ENCODE assay signal across 10 cellular contexts in the genomic region with DNA sequence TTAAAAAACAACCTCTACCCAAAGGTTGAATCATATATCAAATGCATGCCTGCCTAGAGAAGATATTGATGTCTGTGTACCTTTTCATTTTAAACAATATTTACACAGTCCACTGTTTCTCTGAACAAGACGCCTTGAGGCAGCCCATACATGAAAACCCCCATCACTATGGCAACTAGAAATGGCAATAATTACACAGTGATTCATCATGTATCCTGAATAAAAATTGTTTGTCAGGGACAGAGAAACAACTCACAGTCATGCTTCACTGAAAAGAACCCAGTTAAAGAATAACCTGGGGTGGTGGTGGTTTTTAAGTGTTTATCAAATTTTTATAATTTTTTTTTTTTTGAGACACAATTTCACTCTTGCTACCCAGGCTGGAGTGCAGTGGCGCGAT. TPM values are rescaled to one million over a fixed set of nuclear protein-coding genes. Genes with fewer than 3 reads are reported as not detected.
DNase-seq lines count a peak whose midpoint lies in the region; ATAC-seq, FAIRE-seq and TF ChIP-seq lines count a peak whose summit lies in the region.
"Had no signal": no experiment of that assay in that cellular context is flagged by ENCODE, and none has a peak within 500 bp of the region (broad histone marks: within the 10 kb centered on the region; RNA-seq: fewer than 3 reads in every experiment).

No MANE protein-coding gene starts in this region.

- no peak overlapping the region for H2AFZ ChIP-seq in HepG2 (ENCODE audit: low read length)

- 65% methylated on average over 3 of the region's 3 CpGs for WGBS in HepG2 (ENCODE audit: low lambda C conversion rate)
- 77 to 79% (median 79%) methylated on average over 3 of the region's 3 CpGs for WGBS in small intestine, 3 donors
- 83 to 93% (median 90%) methylated on average over 3 of the region's 3 CpGs for WGBS in heart left ventricle, 4 donors

- H3K27me3 ChIP-seq in HepG2 (ENCODE audit: control insufficient read depth in 1 of 2, insufficient read depth in 2 of 2, low read length in 2 of 2) (no peaks in the 10 kb centered on the region), small intestine (ENCODE audit: control insufficient read depth in 2 of 2, insufficient read depth in 2 of 2, low read length in 2 of 2) (no peaks in the 10 kb centered on the region), heart left ventricle (no peaks in the 10 kb centered on the region)

- no peak overlapping the region for H3K4me3 ChIP-seq in HepG2 (replicated peaks in 1 of 3; ENCODE audit: insufficient read depth in 1 of 3, low read depth in 2 of 3, low read length in 3 of 3)
- no peak overlapping the region for H3K4me3 ChIP-seq in small intestine (ENCODE audit: low read depth in 1 of 2, low read length in 2 of 2)
- no peak overlapping the region for H3K4me3 ChIP-seq in heart left ventricle

- peaks cover 16% of the 10 kb centered on the region for H3K4me1 Mint-ChIP-seq in activated T-helper 17 cell treated with anti-CD3 and anti-CD28 coated beads, Interleukin-2, amount 50 U/mL, for 72 hours
- H3K4me1 Mint-ChIP-seq: nephron had no signal

- peaks cover 17% of the 10 kb centered on the region for H3K79me2 ChIP-seq in HepG2 (ENCODE audit: insufficient read depth, low read length)

- TF ChIP-seq CTCF in HepG2 (CRISPR knock-in tag; IDR thresholded peaks at IDR 0.05) (no peak), D721Med (IDR thresholded peaks at IDR 0.05; ENCODE audit: insufficient read depth, missing control alignments) (no peak), heart left ventricle (IDR thresholded peaks at IDR 0.05) (no peak)

- H3K9me3 Mint-ChIP-seq in activated T-helper 17 cell treated with anti-CD3 and anti-CD28 coated beads, Interleukin-2, amount 50 U/mL, for 72 hours, result no peaks in the 10 kb centered on the region
- H3K9me3 Mint-ChIP-seq: nephron had no signal

- no peak for TF ChIP-seq RAD21 in HepG2 (CRISPR knock-in tag; IDR thresholded peaks at IDR 0.05)

- no peak for FAIRE-seq in HepG2 (lab: Jason Lieb, UNC)
- FAIRE-seq in D721Med (lab: Jason Lieb, UNC), result no peak
- FAIRE-seq in small intestine (lab: Jason Lieb, UNC), result no peak

- H3K4me1 ChIP-seq in HepG2 (ENCODE audit: insufficient read depth, low read length) (peaks cover 54% of the 10 kb centered on the region), small intestine (ENCODE audit: control insufficient read depth in 2 of 2, insufficient read depth in 1 of 2, low read depth in 1 of 2, low read length in 1 of 2) (no peaks in the 10 kb centered on the region), heart left ventricle (peaks cover 0 to 4% (median 0%) of the 10 kb centered on the region in 12 donors)

- H3K9ac ChIP-seq in HepG2 (ENCODE audit: insufficient read depth, low read depth, low read length), result peak overlapping the region; percentile 59

- H3K27ac ChIP-seq in HepG2 (ENCODE audit: extremely low read length, insufficient read depth, low read length) (peak overlapping the region; percentile 74), small intestine (ENCODE audit: low read depth in 1 of 2, low read length in 1 of 2) (no peak overlapping the region), heart left ventricle (no peak overlapping the region)

- no peaks in the 10 kb centered on the region for H4K20me1 ChIP-seq in HepG2 (ENCODE audit: insufficient read depth, low read length)

- TF ChIP-seq POLR2A in HepG2 (IDR thresholded peaks at IDR 0.05; ENCODE audit: insufficient read depth in 1 of 2, low read depth in 2 of 2, low read length in 2 of 2) (no peak), heart left ventricle (IDR thresholded peaks at IDR 0.05) (no peak)

- no peak overlapping the region for H3K4me3 Mint-ChIP-seq in activated T-helper 17 cell treated with anti-CD3 and anti-CD28 coated beads, Interleukin-2, amount 50 U/mL, for 72 hours
- H3K4me3 Mint-ChIP-seq: nephron had no signal

- H3K36me3 ChIP-seq in HepG2 (replicated peaks in 1 of 2; ENCODE audit: control insufficient read depth in 1 of 2, insufficient read depth in 2 of 2, low read length in 2 of 2) (peaks cover 0 to 10% of the 10 kb centered on the region in 2 experiments; a peak in 2 of 5 replicates), small intestine (ENCODE audit: control insufficient read depth in 2 of 2, insufficient read depth in 2 of 2, low read length in 2 of 2) (no peaks in the 10 kb centered on the region), heart left ventricle (no peaks in the 10 kb centered on the region)

- POLR2A ChIA-PET in HepG2 (lab: Yijun Ruan, JAX), result no interaction called here

- peaks cover 3% of the 10 kb centered on the region for H3K27me3 Mint-ChIP-seq in activated T-helper 17 cell treated with anti-CD3 and anti-CD28 coated beads, Interleukin-2, amount 50 U/mL, for 72 hours

- CTCF ChIA-PET in HepG2 (lab: Yijun Ruan, JAX; ENCODE audit: low intra/inter-chr PET ratio, low total read pairs), result no interaction called here

- H3K27ac Mint-ChIP-seq in activated T-helper 17 cell treated with anti-CD3 and anti-CD28 coated beads, Interleukin-2, amount 50 U/mL, for 72 hours, result peak overlapping the region; percentile 18
- H3K27ac Mint-ChIP-seq: nephron had no signal

- ATAC-seq in GM18861 (IDR thresholded peaks at IDR 0.05; ENCODE audit: unreplicated experiment) (peak; percentile 84), HepG2 (peak; percentile 87), heart left ventricle (no peak)
- ATAC-seq in activated T-helper 17 cell treated with anti-CD3 and anti-CD28 coated beads, Interleukin-2, amount 50 U/mL, for 72 hours (replicated peaks), result peak; percentile 50

- H3K9me3 ChIP-seq in HepG2 (ENCODE audit: low read length), result no peaks in the 10 kb centered on the region
- no peaks in the 10 kb centered on the region for H3K9me3 ChIP-seq in small intestine (ENCODE audit: control insufficient read depth, low read depth)
- H3K9me3 ChIP-seq in heart left ventricle, result no peaks in the 10 kb centered on the region

- no peaks in the 10 kb centered on the region for H3K36me3 Mint-ChIP-seq in activated T-helper 17 cell treated with anti-CD3 and anti-CD28 coated beads, Interleukin-2, amount 50 U/mL, for 72 hours (ENCODE audit: low read depth)

- H3K4me2 ChIP-seq in HepG2 (ENCODE audit: low read depth, low read length), result no peak overlapping the region; the same call in 1 of the 2 replicates

- intact Hi-C loops in HepG2 (cut with micrococcal nuclease; ENCODE audit: unreplicated experiment), result loop anchor here (2.0 kb wide), 1 partner anchor 16 kb away; no protein-coding TSS in a partner anchor
- intact Hi-C loops in heart left ventricle (cut with DNase I), result no loop called here

- in situ Hi-C loops in HepG2 (cut with HindIII; ENCODE audit: extremely low pct_ligation_motif_present, low pct_unique_long_range_greater_than_20kb), result no loop called here

- TF ChIP-seq EP300 in HepG2 (IDR thresholded peaks at IDR 0.05; ENCODE audit: low read depth in 2 of 2, low read length in 2 of 2), result peak in 1 of 2 experiments; percentile 84; a peak in 1 of 4 replicates
- no peak for TF ChIP-seq EP300 in HepG2 (CRISPR knock-in tag; IDR thresholded peaks at IDR 0.05; ENCODE audit: borderline replicate concordance)

- peak; percentile 84 for DNase-seq in NCI-H1436 treated with DMSO at 0.1 percent for 48 hours (lab: John Stamatoyannopoulos, UW)
- peak; percentile 85 for DNase-seq in HepG2 (ENCODE audit: low spot score)
- DNase-seq in SW480 (ENCODE audit: low spot score), result no peak
- DNase-seq in D721Med (ENCODE audit: insufficient read length, low spot score), result no peak
- DNase-seq in small intestine, result no peak
- DNase-seq in heart left ventricle, result no peak
- DNase-seq: GOT3 had no signal

- no TSS peak for BruUV-seq in HepG2 (replicated peaks; lab: Mats Ljungman, UMichigan)

TF ChIP-seq in HepG2, 621 proteins besides CTCF, POLR2A, EP300 and RAD21 (continues in another document):
- no peak for TF ChIP-seq ZNF180 (CRISPR knock-in tag; IDR thresholded peaks at IDR 0.05; ENCODE audit: borderline replicate concordance, low read depth)
- no peak for TF ChIP-seq AHR (CRISPR knock-in tag; IDR thresholded peaks at IDR 0.05)
- no peak for TF ChIP-seq ARNT (IDR thresholded peaks at IDR 0.05)
- TF ChIP-seq ZNF660 (CRISPR knock-in tag; IDR thresholded peaks at IDR 0.05; ENCODE audit: borderline replicate concordance, low read depth), result no peak
- peak; percentile 35; the same call in 1 of the 2 replicates for TF ChIP-seq THAP11 (CRISPR knock-in tag; IDR thresholded peaks at IDR 0.05)

RNA-seq across cellular contexts. Expression of a gene that starts 19.7 kb away (rescaled TPM):
- total RNA-seq in activated T-helper 17 cell treated with anti-CD3 and anti-CD28 coated beads, Interleukin-2, amount 50 U/mL, for 72 hours, result 1 to 10 TPM; 2.6 to 3.7 TPM
- 11.6 and 14.4 TPM in 2 replicates for total RNA-seq in HepG2 (2016; rRNA removed; fragmentation: Illumina TruSeq; extraction: Trizol)
- 3.2 and 3.5 TPM in 2 replicates for total RNA-seq in HepG2 (2016; cell fraction: cytosol; rRNA removed; fragmentation: Illumina TruSeq; extraction: Trizol; ENCODE audit: low read depth)
- 10.7 and 18.0 TPM in 2 replicates for total RNA-seq in HepG2 (2016; cell fraction: insoluble cytoplasmic fraction; rRNA removed; fragmentation: Illumina TruSeq; extraction: Trizol)
- 5.5 and 7.4 TPM in 2 replicates for total RNA-seq in HepG2 (2016; cell fraction: membrane; rRNA removed; fragmentation: Illumina TruSeq; extraction: Trizol)
- total RNA-seq in HepG2 (2016; cell fraction: nucleus; rRNA removed; fragmentation: Illumina TruSeq; extraction: Trizol), result 4.7 and 5.1 TPM in 2 replicates
- 42.6 and 43.9 TPM in 2 replicates for polyA plus RNA-seq in HepG2 (2011; rRNA removed)
- 21.0 and 40.0 TPM in 2 replicates for polyA plus RNA-seq in HepG2 (2011; cell fraction: cytosol; rRNA removed)
- polyA plus RNA-seq in HepG2 (2011; cell fraction: nucleus; rRNA removed), result 7.5 and 15.1 TPM in 2 replicates
- polyA plus RNA-seq in HepG2 (2012), result 81.9 and 82.1 TPM in 2 replicates
- polyA plus RNA-seq in HepG2 (2016; cell fraction: cytosol; fragmentation: Illumina TruSeq; extraction: Trizol; ENCODE audit: low read depth), result 1.9 and 3.5 TPM in 2 replicates
- 13.4 and 19.0 TPM in 2 replicates for polyA plus RNA-seq in HepG2 (2016; cell fraction: insoluble cytoplasmic fraction; fragmentation: Illumina TruSeq; extraction: Trizol; ENCODE audit: low read depth)
- polyA plus RNA-seq in HepG2 (2016; cell fraction: membrane; fragmentation: Illumina TruSeq; extraction: Trizol; ENCODE audit: low read depth), result 3.8 and 4.2 TPM in 2 replicates
- polyA plus RNA-seq in HepG2 (2016; cell fraction: nucleus; fragmentation: Illumina TruSeq; extraction: Trizol; ENCODE audit: insufficient read depth, low read depth), result 5.6 and 5.8 TPM in 2 replicates
- polyA minus RNA-seq in HepG2 (2011; rRNA and poly(A)+ RNA removed; ENCODE audit: low replicate concordance), result 2.8 and 6.8 TPM in 2 replicates
- polyA minus RNA-seq in HepG2 (2011; cell fraction: cytosol; rRNA and poly(A)+ RNA removed), result 10.6 and 13.8 TPM in 2 replicates
- 10.3 and 17.5 TPM in 2 replicates for polyA minus RNA-seq in HepG2 (2011; cell fraction: nucleus; rRNA and poly(A)+ RNA removed)
- 1 to 10 TPM; 4.6 to 7.8 (median 5.8) TPM for polyA plus RNA-seq in small intestine
- total RNA-seq in heart left ventricle, result 1 to 10 TPM; 2.7 to 6.5 (median 4.8) TPM
- 1 to 10 TPM; 1.5 to 5.1 TPM for polyA plus RNA-seq in heart left ventricle

Comparison
In these comparisons a context has a peak if more than half of its experiments do, and no peak if none do; other contexts are left out.
1. ATAC-seq: peak in GM18861 (single experiment), activated T-helper 17 cell treated with anti-CD3 and anti-CD28 coated beads, Interleukin-2, amount 50 U/mL, for 72 hours (single experiment) and HepG2 (single experiment); none in heart left ventricle (0 of 4).
2. DNase-seq: peak in NCI-H1436 treated with DMSO at 0.1 percent for 48 hours (single experiment) and HepG2 (single experiment); none in SW480 (single experiment), D721Med (single experiment), small intestine (single experiment) and heart left ventricle (0 of 5).